ENCODE assay signal across 10 cellular contexts in genomic region chr3:169998668-169999131, GRCh38. TPM values are rescaled to one million over a fixed set of nuclear protein-coding genes. Genes with fewer than 3 reads are reported as not detected.
A peak's percentile ranks its signal among the peaks of the same experiment; 100 is the strongest.
DNase-seq lines count a peak whose midpoint lies in the region; ATAC-seq lines count a peak whose summit lies in the region.
"Had no signal": no experiment of that assay in that cellular context is flagged by ENCODE, and none has a peak within 500 bp of the region (broad histone marks: within the 10 kb centered on the region; RNA-seq: fewer than 3 reads in every experiment).

No MANE protein-coding gene starts in this region.

- POLR2A ChIA-PET in activated CD4-positive, alpha-beta memory T cell treated with anti-CD3 and anti-CD28 coated beads for 36 hours (lab: Charles Lee) = interaction anchor here (0.5 to 0.7 kb wide), 2 partner anchors 32 to 33 kb away, joined by 3 read pairs; partner anchors contain the start of gene SEC62
- POLR2A ChIA-PET in activated CD4-positive, alpha-beta memory T cell treated with anti-CD3 and anti-CD28 coated beads, Interleukin-2, amount 10 ng/mL, durations not matched to agents 7 days and 5 days (lab: Charles Lee) = interaction anchor here (1.0 kb wide), 1 partner anchor 13 kb away, joined by 3 read pairs; no protein-coding TSS in a partner anchor

- peaks cover 37% of the 10 kb centered on the region for H3K4me1 Mint-ChIP-seq in activated CD4-positive, alpha-beta memory T cell treated with anti-CD3 and anti-CD28 coated beads for 36 hours (ENCODE audit: low read depth)
- H3K4me1 Mint-ChIP-seq in activated CD4-positive, alpha-beta memory T cell treated with anti-CD3 and anti-CD28 coated beads, Interleukin-2, amount 10 ng/mL, durations not matched to agents 7 days and 5 days = peaks cover 26% of the 10 kb centered on the region
- H3K4me1 Mint-ChIP-seq in stimulated activated naive B cell treated with anti-CD40 and anti-IgM and Interleukin-4, amounts not matched to agents 10 μg/mL and 1 μg/mL and 100 μg/mL, for 72 hours = peaks cover 35 to 56% of the 10 kb centered on the region in 2 donors

- ATAC-seq in HG03103 (IDR thresholded peaks at IDR 0.05; ENCODE audit: low read depth, unreplicated experiment) = peak; percentile 26
- peak; percentile 42 to 55 for ATAC-seq in stimulated activated naive B cell treated with anti-CD40 and anti-IgM and Interleukin-4, amounts not matched to agents 10 μg/mL and 1 μg/mL and 100 μg/mL, for 72 hours (replicated peaks)
- ATAC-seq in left colon = no peak

- peak overlapping the region; percentile 83 for H3K27ac Mint-ChIP-seq in activated CD4-positive, alpha-beta memory T cell treated with anti-CD3 and anti-CD28 coated beads for 36 hours
- H3K27ac Mint-ChIP-seq in activated CD4-positive, alpha-beta memory T cell treated with anti-CD3 and anti-CD28 coated beads, Interleukin-2, amount 10 ng/mL, durations not matched to agents 7 days and 5 days = no peak overlapping the region
- peak overlapping the region; percentile 39 for H3K27ac Mint-ChIP-seq in stimulated activated naive B cell treated with anti-CD40 and anti-IgM and Interleukin-4, amounts not matched to agents 10 μg/mL and 1 μg/mL and 100 μg/mL, for 72 hours
- H3K27ac Mint-ChIP-seq: CD4-positive, CD25-positive, alpha-beta regulatory T cell had no signal

- no peak overlapping the region for H3K4me3 Mint-ChIP-seq in activated CD4-positive, alpha-beta memory T cell treated with anti-CD3 and anti-CD28 coated beads for 36 hours
- no peak overlapping the region for H3K4me3 Mint-ChIP-seq in activated CD4-positive, alpha-beta memory T cell treated with anti-CD3 and anti-CD28 coated beads, Interleukin-2, amount 10 ng/mL, durations not matched to agents 7 days and 5 days
- H3K4me3 Mint-ChIP-seq in stimulated activated naive B cell treated with anti-CD40 and anti-IgM and Interleukin-4, amounts not matched to agents 10 μg/mL and 1 μg/mL and 100 μg/mL, for 72 hours = peak overlapping the region; percentile 12 to 47
- H3K4me3 Mint-ChIP-seq: CD4-positive, CD25-positive, alpha-beta regulatory T cell had no signal

- intact Hi-C loops in activated CD4-positive, alpha-beta memory T cell treated with anti-CD3 and anti-CD28 coated beads for 36 hours (cut with micrococcal nuclease) = loop anchor here (1.0 to 2.0 kb wide), 9 partner anchors 9 to 260 kb away; partner anchors contain the start of gene SEC62
- intact Hi-C loops in left colon (cut with DNase I, micrococcal nuclease) = no loop called here

- H3K27me3 Mint-ChIP-seq in activated CD4-positive, alpha-beta memory T cell treated with anti-CD3 and anti-CD28 coated beads for 36 hours = no peaks in the 10 kb centered on the region
- H3K27me3 Mint-ChIP-seq in activated CD4-positive, alpha-beta memory T cell treated with anti-CD3 and anti-CD28 coated beads, Interleukin-2, amount 10 ng/mL, durations not matched to agents 7 days and 5 days = no peaks in the 10 kb centered on the region
- no peaks in the 10 kb centered on the region for H3K27me3 Mint-ChIP-seq in stimulated activated naive B cell treated with anti-CD40 and anti-IgM and Interleukin-4, amounts not matched to agents 10 μg/mL and 1 μg/mL and 100 μg/mL, for 72 hours
- H3K27me3 Mint-ChIP-seq: CD4-positive, CD25-positive, alpha-beta regulatory T cell had no signal

- H3K9me3 Mint-ChIP-seq in activated CD4-positive, alpha-beta memory T cell treated with anti-CD3 and anti-CD28 coated beads for 36 hours = peaks cover 3% of the 10 kb centered on the region
- H3K9me3 Mint-ChIP-seq in activated CD4-positive, alpha-beta memory T cell treated with anti-CD3 and anti-CD28 coated beads, Interleukin-2, amount 10 ng/mL, durations not matched to agents 7 days and 5 days = no peaks in the 10 kb centered on the region
- H3K9me3 Mint-ChIP-seq in stimulated activated naive B cell treated with anti-CD40 and anti-IgM and Interleukin-4, amounts not matched to agents 10 μg/mL and 1 μg/mL and 100 μg/mL, for 72 hours = no peaks in the 10 kb centered on the region

- DNase-seq in activated CD4-positive, alpha-beta memory T cell treated with anti-CD3 and anti-CD28 coated beads for 36 hours = peak; percentile 14
- no peak for DNase-seq in activated CD4-positive, alpha-beta memory T cell treated with anti-CD3 and anti-CD28 coated beads, Interleukin-2, amount 10 ng/mL, durations not matched to agents 7 days and 5 days
- peak; percentile 97 for DNase-seq in amniotic epithelial cell (ENCODE audit: low read depth)
- no peak for DNase-seq in stimulated activated naive B cell treated with anti-CD40 and anti-IgM and Interleukin-4, amounts not matched to agents 10 μg/mL and 1 μg/mL and 100 μg/mL, for 72 hours
- no peak for DNase-seq in anterior cingulate cortex (lab: John Stamatoyannopoulos, UW)
- DNase-seq in SHP77 treated with DMSO at 0.1 percent for 48 hours (lab: John Stamatoyannopoulos, UW) = no peak
- no peak for DNase-seq in left colon
- DNase-seq: left cardiac atrium had no signal

- CTCF ChIA-PET in activated CD4-positive, alpha-beta memory T cell treated with anti-CD3 and anti-CD28 coated beads for 36 hours (lab: Charles Lee) = interaction anchor here (1.0 to 1.1 kb wide), 2 partner anchors 45 to 188 kb away, joined by 3 read pairs; no protein-coding TSS in a partner anchor
- CTCF ChIA-PET in activated CD4-positive, alpha-beta memory T cell treated with anti-CD3 and anti-CD28 coated beads, Interleukin-2, amount 10 ng/mL, durations not matched to agents 7 days and 5 days (lab: Charles Lee) = no interaction called here

- peaks cover 10% of the 10 kb centered on the region for H3K36me3 Mint-ChIP-seq in activated CD4-positive, alpha-beta memory T cell treated with anti-CD3 and anti-CD28 coated beads for 36 hours
- H3K36me3 Mint-ChIP-seq in activated CD4-positive, alpha-beta memory T cell treated with anti-CD3 and anti-CD28 coated beads, Interleukin-2, amount 10 ng/mL, durations not matched to agents 7 days and 5 days (ENCODE audit: low read depth) = peaks cover 24% of the 10 kb centered on the region
- peaks cover 27 to 37% of the 10 kb centered on the region in 2 donors for H3K36me3 Mint-ChIP-seq in stimulated activated naive B cell treated with anti-CD40 and anti-IgM and Interleukin-4, amounts not matched to agents 10 μg/mL and 1 μg/mL and 100 μg/mL, for 72 hours

RNA-seq across cellular contexts. Expression of gene SEC62, which starts 32.1 kb away (rescaled TPM):
- total RNA-seq in activated CD4-positive, alpha-beta memory T cell treated with anti-CD3 and anti-CD28 coated beads for 36 hours = 10 to 100 TPM; 59.7 to 60.7 TPM
- 10 to 100 TPM; 53.7 to 57.9 TPM for total RNA-seq in activated CD4-positive, alpha-beta memory T cell treated with anti-CD3 and anti-CD28 coated beads, Interleukin-2, amount 10 ng/mL, durations not matched to agents 7 days and 5 days
- 10 to 100 TPM; 80.8 to 87.0 TPM for total RNA-seq in left colon

RNA-seq across cellular contexts. Expression of gene GPR160, which starts 39.1 kb away (rescaled TPM):
- total RNA-seq in activated CD4-positive, alpha-beta memory T cell treated with anti-CD3 and anti-CD28 coated beads for 36 hours = 1 to 10 TPM; 5.7 to 7.0 TPM
- total RNA-seq in activated CD4-positive, alpha-beta memory T cell treated with anti-CD3 and anti-CD28 coated beads, Interleukin-2, amount 10 ng/mL, durations not matched to agents 7 days and 5 days = 10 to 100 TPM; 13.8 TPM
- 10 to 100 TPM; 65.7 to 82.6 TPM for total RNA-seq in left colon

Comparison
In these comparisons a context has a peak if more than half of its experiments do, and no peak if none do; other contexts are left out.
1. DNase-seq: peak in activated CD4-positive, alpha-beta memory T cell treated with anti-CD3 and anti-CD28 coated beads for 36 hours (single experiment) and amniotic epithelial cell (single experiment); none in activated CD4-positive, alpha-beta memory T cell treated with anti-CD3 and anti-CD28 coated beads, Interleukin-2, amount 10 ng/mL, durations not matched to agents 7 days and 5 days (single experiment), stimulated activated naive B cell treated with anti-CD40 and anti-IgM and Interleukin-4, amounts not matched to agents 10 μg/mL and 1 μg/mL and 100 μg/mL, for 72 hours (single experiment), anterior cingulate cortex (0 of 58), SHP77 treated with DMSO at 0.1 percent for 48 hours (single experiment) and left colon (0 of 2).
2. H3K4me3 Mint-ChIP-seq: peak in stimulated activated naive B cell treated with anti-CD40 and anti-IgM and Interleukin-4, amounts not matched to agents 10 μg/mL and 1 μg/mL and 100 μg/mL, for 72 hours (2 of 2); none in activated CD4-positive, alpha-beta memory T cell treated with anti-CD3 and anti-CD28 coated beads for 36 hours (single experiment) and activated CD4-positive, alpha-beta memory T cell treated with anti-CD3 and anti-CD28 coated beads, Interleukin-2, amount 10 ng/mL, durations not matched to agents 7 days and 5 days (single experiment).
3. RNA of gene GPR160, which starts 39.1 kb away (total RNA-seq): 65.7 to 82.6 TPM in left colon; 13.8 TPM in activated CD4-positive, alpha-beta memory T cell treated with anti-CD3 and anti-CD28 coated beads, Interleukin-2, amount 10 ng/mL, durations not matched to agents 7 days and 5 days and 5.7 to 7.0 TPM in activated CD4-positive, alpha-beta memory T cell treated with anti-CD3 and anti-CD28 coated beads for 36 hours; every median in the first group is over 4 times any median in the second.